In the genomic region with DNA sequence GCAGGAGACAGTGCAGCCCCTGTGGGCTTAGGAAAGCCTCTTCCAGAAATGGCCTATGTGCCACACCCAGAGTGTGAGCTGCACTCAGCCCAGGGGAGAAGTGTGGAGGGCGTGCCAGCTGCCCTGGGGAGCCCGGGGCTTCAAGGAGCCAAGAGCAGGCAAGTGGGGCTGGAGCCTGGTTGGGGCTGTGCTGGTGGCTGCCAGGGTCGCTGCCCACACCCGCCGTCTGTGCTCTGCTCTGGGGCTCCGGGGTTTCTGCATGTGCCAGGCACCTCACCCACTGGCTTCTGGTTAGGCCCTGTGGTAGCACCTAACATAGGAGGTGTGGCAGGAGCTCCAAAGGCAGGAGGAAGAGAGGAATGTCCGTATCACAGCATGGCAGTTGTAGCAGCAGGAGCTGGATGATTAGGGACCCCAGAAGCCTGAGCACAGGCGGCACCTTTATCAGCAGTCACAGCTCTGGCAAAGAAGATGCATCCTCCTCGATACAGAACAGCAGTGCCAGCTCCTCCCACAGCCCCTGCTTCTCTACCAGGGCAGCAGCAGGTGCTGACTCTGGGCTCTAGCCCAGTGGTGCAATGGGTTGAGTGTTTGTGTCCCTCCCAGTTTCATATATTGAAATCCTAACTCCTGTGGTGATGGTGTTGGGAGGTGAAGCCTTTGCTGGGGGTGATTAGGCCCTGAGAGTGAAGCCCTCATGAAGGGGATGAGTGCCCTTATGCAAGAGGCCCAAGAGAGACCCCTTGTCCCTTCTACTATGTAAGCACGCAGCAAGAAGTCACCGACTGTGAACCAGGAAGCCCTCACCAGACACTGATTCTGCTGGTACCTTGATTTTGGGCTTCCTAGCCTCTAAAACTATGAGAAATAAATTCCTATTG, we compare ENCODE assay signal across 1 cellular context.
TF ChIP-seq lines count a peak whose summit lies in the region.

No MANE protein-coding gene starts in this region.

TF ChIP-seq in H1, 55 proteins besides CTCF, POLR2A, EP300 and RAD21:
- TF ChIP-seq, protein P1, sequence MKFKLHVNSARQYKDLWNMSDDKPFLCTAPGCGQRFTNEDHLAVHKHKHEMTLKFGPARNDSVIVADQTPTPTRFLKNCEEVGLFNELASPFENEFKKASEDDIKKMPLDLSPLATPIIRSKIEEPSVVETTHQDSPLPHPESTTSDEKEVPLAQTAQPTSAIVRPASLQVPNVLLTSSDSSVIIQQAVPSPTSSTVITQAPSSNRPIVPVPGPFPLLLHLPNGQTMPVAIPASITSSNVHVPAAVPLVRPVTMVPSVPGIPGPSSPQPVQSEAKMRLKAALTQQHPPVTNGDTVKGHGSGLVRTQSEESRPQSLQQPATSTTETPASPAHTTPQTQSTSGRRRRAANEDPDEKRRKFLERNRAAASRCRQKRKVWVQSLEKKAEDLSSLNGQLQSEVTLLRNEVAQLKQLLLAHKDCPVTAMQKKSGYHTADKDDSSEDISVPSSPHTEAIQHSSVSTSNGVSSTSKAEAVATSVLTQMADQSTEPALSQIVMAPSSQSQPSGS (IDR thresholded peaks at IDR 0.05; ENCODE audit: low read length), result no peak
- TF ChIP-seq CHD2 (IDR thresholded peaks at IDR 0.05; ENCODE audit: low read length), result no peak
- no peak for TF ChIP-seq CEBPB (IDR thresholded peaks at IDR 0.05; ENCODE audit: low read depth, low read length)
- no peak for TF ChIP-seq TAF1 (IDR thresholded peaks at IDR 0.05; ENCODE audit: low read depth, low read length)
- no peak for TF ChIP-seq SRF (IDR thresholded peaks at IDR 0.05; ENCODE audit: low read depth, low read length)
- no peak for TF ChIP-seq RBBP5 (IDR thresholded peaks at IDR 0.05; ENCODE audit: borderline replicate concordance, low read depth, low read length)
- TF ChIP-seq PHF8 (conservative IDR thresholded peaks at IDR 0.05; ENCODE audit: low read depth, low read length), result no peak
- TF ChIP-seq SIRT6 (IDR thresholded peaks at IDR 0.05; ENCODE audit: low read length), result no peak
- TF ChIP-seq, protein P2, sequence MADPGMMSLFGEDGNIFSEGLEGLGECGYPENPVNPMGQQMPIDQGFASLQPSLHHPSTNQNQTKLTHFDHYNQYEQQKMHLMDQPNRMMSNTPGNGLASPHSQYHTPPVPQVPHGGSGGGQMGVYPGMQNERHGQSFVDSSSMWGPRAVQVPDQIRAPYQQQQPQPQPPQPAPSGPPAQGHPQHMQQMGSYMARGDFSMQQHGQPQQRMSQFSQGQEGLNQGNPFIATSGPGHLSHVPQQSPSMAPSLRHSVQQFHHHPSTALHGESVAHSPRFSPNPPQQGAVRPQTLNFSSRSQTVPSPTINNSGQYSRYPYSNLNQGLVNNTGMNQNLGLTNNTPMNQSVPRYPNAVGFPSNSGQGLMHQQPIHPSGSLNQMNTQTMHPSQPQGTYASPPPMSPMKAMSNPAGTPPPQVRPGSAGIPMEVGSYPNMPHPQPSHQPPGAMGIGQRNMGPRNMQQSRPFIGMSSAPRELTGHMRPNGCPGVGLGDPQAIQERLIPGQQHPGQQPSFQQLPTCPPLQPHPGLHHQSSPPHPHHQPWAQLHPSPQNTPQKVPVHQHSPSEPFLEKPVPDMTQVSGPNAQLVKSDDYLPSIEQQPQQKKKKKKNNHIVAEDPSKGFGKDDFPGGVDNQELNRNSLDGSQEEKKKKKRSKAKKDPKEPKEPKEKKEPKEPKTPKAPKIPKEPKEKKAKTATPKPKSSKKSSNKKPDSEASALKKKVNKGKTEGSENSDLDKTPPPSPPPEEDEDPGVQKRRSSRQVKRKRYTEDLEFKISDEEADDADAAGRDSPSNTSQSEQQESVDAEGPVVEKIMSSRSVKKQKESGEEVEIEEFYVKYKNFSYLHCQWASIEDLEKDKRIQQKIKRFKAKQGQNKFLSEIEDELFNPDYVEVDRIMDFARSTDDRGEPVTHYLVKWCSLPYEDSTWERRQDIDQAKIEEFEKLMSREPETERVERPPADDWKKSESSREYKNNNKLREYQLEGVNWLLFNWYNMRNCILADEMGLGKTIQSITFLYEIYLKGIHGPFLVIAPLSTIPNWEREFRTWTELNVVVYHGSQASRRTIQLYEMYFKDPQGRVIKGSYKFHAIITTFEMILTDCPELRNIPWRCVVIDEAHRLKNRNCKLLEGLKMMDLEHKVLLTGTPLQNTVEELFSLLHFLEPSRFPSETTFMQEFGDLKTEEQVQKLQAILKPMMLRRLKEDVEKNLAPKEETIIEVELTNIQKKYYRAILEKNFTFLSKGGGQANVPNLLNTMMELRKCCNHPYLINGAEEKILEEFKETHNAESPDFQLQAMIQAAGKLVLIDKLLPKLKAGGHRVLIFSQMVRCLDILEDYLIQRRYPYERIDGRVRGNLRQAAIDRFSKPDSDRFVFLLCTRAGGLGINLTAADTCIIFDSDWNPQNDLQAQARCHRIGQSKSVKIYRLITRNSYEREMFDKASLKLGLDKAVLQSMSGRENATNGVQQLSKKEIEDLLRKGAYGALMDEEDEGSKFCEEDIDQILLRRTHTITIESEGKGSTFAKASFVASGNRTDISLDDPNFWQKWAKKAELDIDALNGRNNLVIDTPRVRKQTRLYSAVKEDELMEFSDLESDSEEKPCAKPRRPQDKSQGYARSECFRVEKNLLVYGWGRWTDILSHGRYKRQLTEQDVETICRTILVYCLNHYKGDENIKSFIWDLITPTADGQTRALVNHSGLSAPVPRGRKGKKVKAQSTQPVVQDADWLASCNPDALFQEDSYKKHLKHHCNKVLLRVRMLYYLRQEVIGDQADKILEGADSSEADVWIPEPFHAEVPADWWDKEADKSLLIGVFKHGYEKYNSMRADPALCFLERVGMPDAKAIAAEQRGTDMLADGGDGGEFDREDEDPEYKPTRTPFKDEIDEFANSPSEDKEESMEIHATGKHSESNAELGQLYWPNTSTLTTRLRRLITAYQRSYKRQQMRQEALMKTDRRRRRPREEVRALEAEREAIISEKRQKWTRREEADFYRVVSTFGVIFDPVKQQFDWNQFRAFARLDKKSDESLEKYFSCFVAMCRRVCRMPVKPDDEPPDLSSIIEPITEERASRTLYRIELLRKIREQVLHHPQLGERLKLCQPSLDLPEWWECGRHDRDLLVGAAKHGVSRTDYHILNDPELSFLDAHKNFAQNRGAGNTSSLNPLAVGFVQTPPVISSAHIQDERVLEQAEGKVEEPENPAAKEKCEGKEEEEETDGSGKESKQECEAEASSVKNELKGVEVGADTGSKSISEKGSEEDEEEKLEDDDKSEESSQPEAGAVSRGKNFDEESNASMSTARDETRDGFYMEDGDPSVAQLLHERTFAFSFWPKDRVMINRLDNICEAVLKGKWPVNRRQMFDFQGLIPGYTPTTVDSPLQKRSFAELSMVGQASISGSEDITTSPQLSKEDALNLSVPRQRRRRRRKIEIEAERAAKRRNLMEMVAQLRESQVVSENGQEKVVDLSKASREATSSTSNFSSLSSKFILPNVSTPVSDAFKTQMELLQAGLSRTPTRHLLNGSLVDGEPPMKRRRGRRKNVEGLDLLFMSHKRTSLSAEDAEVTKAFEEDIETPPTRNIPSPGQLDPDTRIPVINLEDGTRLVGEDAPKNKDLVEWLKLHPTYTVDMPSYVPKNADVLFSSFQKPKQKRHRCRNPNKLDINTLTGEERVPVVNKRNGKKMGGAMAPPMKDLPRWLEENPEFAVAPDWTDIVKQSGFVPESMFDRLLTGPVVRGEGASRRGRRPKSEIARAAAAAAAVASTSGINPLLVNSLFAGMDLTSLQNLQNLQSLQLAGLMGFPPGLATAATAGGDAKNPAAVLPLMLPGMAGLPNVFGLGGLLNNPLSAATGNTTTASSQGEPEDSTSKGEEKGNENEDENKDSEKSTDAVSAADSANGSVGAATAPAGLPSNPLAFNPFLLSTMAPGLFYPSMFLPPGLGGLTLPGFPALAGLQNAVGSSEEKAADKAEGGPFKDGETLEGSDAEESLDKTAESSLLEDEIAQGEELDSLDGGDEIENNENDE (IDR thresholded peaks at IDR 0.05; ENCODE audit: insufficient replicate concordance, low read length), result no peak
- no peak for TF ChIP-seq BACH1 (IDR thresholded peaks at IDR 0.05; ENCODE audit: low read length)
- TF ChIP-seq ASH2L (IDR thresholded peaks at IDR 0.05; ENCODE audit: low read length), result no peak
- TF ChIP-seq, protein P3, sequence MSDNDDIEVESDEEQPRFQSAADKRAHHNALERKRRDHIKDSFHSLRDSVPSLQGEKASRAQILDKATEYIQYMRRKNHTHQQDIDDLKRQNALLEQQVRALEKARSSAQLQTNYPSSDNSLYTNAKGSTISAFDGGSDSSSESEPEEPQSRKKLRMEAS (IDR thresholded peaks at IDR 0.05), result no peak
- no peak for TF ChIP-seq EZH2 (IDR thresholded peaks at IDR 0.05; ENCODE audit: low read depth, low read length, severe bottlenecking)
- no peak for TF ChIP-seq SIX5 (IDR thresholded peaks at IDR 0.05; ENCODE audit: low read depth, low read length)
- TF ChIP-seq EGR1 (IDR thresholded peaks at IDR 0.05; ENCODE audit: borderline replicate concordance, low read depth, low read length), result no peak
- no peak for TF ChIP-seq GABPA (IDR thresholded peaks at IDR 0.05; ENCODE audit: borderline replicate concordance, insufficient read depth, low read length)
- no peak for TF ChIP-seq KDM1A (IDR thresholded peaks at IDR 0.05; ENCODE audit: borderline replicate concordance, low read length)
- TF ChIP-seq CBX5 (IDR thresholded peaks at IDR 0.05; ENCODE audit: low read depth, low read length), result no peak
- TF ChIP-seq SUZ12 (IDR thresholded peaks at IDR 0.05; ENCODE audit: low read length), result no peak
- TF ChIP-seq TEAD4 (IDR thresholded peaks at IDR 0.05; ENCODE audit: low read depth, low read length), result no peak
